9 cellular contexts compared by ENCODE assay signal in the genomic region with DNA sequence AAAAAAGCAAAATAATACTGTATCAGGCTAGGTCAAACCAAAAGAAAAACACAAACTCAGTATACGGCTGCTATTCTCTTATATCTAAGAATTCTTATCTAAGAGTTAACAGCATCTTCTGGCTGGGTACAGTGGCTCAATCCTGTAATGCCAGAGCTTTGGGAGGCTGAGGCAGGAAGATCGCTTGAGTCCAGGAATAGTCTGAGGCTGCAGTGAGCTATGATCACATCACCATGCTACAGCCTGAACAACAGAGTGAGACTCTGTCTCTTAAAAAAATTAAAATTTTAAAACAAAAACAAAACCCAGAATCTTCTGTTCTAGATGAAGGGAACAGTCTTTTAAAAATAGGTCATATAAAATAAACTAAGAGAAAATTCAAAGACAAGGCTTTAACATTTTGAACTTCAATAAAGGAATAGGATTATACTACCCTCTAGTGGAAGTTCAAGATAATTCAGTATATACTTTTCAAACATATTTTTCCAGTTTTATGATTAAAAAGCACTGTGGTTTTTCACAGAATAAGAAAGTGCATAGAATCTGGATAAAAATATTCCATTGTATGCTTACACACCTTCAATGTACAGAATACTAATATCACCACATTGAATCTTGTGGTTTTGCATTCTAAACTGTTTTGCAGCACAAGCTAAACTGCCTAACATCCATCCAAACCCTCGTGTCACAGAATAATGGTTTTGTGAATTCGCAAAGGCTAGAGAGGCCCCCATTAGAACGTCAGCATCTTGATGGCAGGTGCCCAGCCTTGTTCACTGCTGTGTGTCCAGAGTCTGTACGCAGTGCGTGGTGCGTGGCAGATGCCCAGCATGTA. TPM values are rescaled to one million over a fixed set of nuclear protein-coding genes. Genes with fewer than 3 reads are reported as not detected.
DNase-seq lines count a peak whose midpoint lies in the region; FAIRE-seq and TF ChIP-seq lines count a peak whose summit lies in the region.
"Had no signal": no experiment of that assay in that cellular context is flagged by ENCODE, and none has a peak within 500 bp of the region (broad histone marks: within the 10 kb centered on the region; RNA-seq: fewer than 3 reads in every experiment).

No MANE protein-coding gene starts in this region.

- H3K4me2 ChIP-seq in GM23248 (ENCODE audit: unreplicated experiment) = no peak overlapping the region

- H3K9ac ChIP-seq in GM23248 = no peak overlapping the region

- H3K27ac ChIP-seq in GM23248 (no peak overlapping the region), Peyer's patch (no peak overlapping the region)

- no peaks in the 10 kb centered on the region for H3K36me3 ChIP-seq in GM23248 (ENCODE audit: low read depth)
- H3K36me3 ChIP-seq in Peyer's patch = peaks cover 0 to 11% (median 0%) of the 10 kb centered on the region in 3 donors

- WGBS in GM23248 (ENCODE audit: low coverage in 1 of 2, low lambda C conversion rate in 2 of 2, missing lambda C conversion rate in 2 of 2), 2 experiments = 66 to 76% methylated on average over 8 of the region's 8 CpGs

- no peak overlapping the region for H3K27ac Mint-ChIP-seq in progenitor cell of endocrine pancreas
- H3K27ac Mint-ChIP-seq: activated naive CD4-positive, alpha-beta T cell treated with anti-CD3 and anti-CD28 coated beads, Interleukin-2, amount 50 U/mL, for 72 hours had no signal

- FAIRE-seq in A204.1 (lab: Jason Lieb, UNC) = peak; percentile 98

- H4K20me1 ChIP-seq in GM23248 (ENCODE audit: insufficient read depth) = no peaks in the 10 kb centered on the region

- no peaks in the 10 kb centered on the region for H3K9me3 Mint-ChIP-seq in progenitor cell of endocrine pancreas (ENCODE audit: low read depth)
- H3K9me3 Mint-ChIP-seq: activated naive CD4-positive, alpha-beta T cell treated with anti-CD3 and anti-CD28 coated beads, Interleukin-2, amount 50 U/mL, for 72 hours had no signal

- H2AFZ ChIP-seq in GM23248 = no peak overlapping the region; the same call in 1 of the 2 replicates

- H3K9me2 ChIP-seq in GM23248 (ENCODE audit: insufficient read depth) = no peaks in the 10 kb centered on the region

- in situ Hi-C loops in GM23248 (cut with MboI) = no loop called here

- H3K36me3 Mint-ChIP-seq in progenitor cell of endocrine pancreas (ENCODE audit: insufficient read depth) = no peaks in the 10 kb centered on the region

- peaks cover 12% of the 10 kb centered on the region for H3F3A ChIP-seq in GM23248 (ENCODE audit: insufficient read depth)

- H3K27me3 Mint-ChIP-seq in progenitor cell of endocrine pancreas = no peaks in the 10 kb centered on the region

- DNase-seq in GM23248 (peak; percentile 53), Peyer's patch (no peak), epithelial cell of esophagus (ENCODE audit: low read depth) (peak; percentile 23), progenitor cell of endocrine pancreas (ENCODE audit: low spot score, unreplicated experiment) (no peak), A172 (ENCODE audit: low spot score) (no peak), mesenteric fat pad (ENCODE audit: low spot score) (no peak), glomerular visceral epithelial cell (ENCODE audit: extremely low spot score) (no peak)

- peaks cover 35% of the 10 kb centered on the region for H3K4me1 ChIP-seq in GM23248 (ENCODE audit: insufficient read depth)
- H3K4me1 ChIP-seq in Peyer's patch = peaks cover 0 to 8% (median 0%) of the 10 kb centered on the region in 4 donors

- H3K4me3 ChIP-seq in GM23248 = no peak overlapping the region
- no peak overlapping the region for H3K4me3 ChIP-seq in Peyer's patch
- no peak overlapping the region for H3K4me3 ChIP-seq in epithelial cell of esophagus (ENCODE audit: low read length)

- TF ChIP-seq POLR2A in Peyer's patch (IDR thresholded peaks at IDR 0.05) = no peak

- H3K4me3 Mint-ChIP-seq in progenitor cell of endocrine pancreas (ENCODE audit: low read depth) = no peak overlapping the region

- no peaks in the 10 kb centered on the region for H3K9me3 ChIP-seq in GM23248 (ENCODE audit: low read depth)
- H3K9me3 ChIP-seq in Peyer's patch = no peaks in the 10 kb centered on the region

- TF ChIP-seq CTCF in Peyer's patch (IDR thresholded peaks at IDR 0.05) (peak; percentile 33 to 70 (median 62)), epithelial cell of esophagus (IDR thresholded peaks at IDR 0.05; ENCODE audit: insufficient read depth, low read depth, low read length, missing control alignments) (peak; percentile 7), progenitor cell of endocrine pancreas (IDR thresholded peaks at IDR 0.05; ENCODE audit: unreplicated experiment) (peak; percentile 79)

- peaks cover 22% of the 10 kb centered on the region; the same call in 1 of the 2 replicates for H3K79me2 ChIP-seq in GM23248 (ENCODE audit: insufficient read depth)

- H3K27me3 ChIP-seq in GM23248 (replicated peaks; ENCODE audit: insufficient read depth) (no peaks in the 10 kb centered on the region), Peyer's patch (no peaks in the 10 kb centered on the region)

- peaks cover 10% of the 10 kb centered on the region for H3K4me1 Mint-ChIP-seq in progenitor cell of endocrine pancreas (ENCODE audit: low read depth)

RNA-seq across cellular contexts. Expression of gene DTNBP1, which starts 39.3 kb away (rescaled TPM):
- total RNA-seq in GM23248 (2014; rRNA removed; shearing (Covaris generic)) = 0.32 and 3.9 TPM in 2 replicates
- 15.8 and 18.1 TPM in 2 replicates for polyA plus RNA-seq in GM23248 (2016; fragmentation: Nextera tagmentation; extraction: Ambion mirVana)
- total RNA-seq in Peyer's patch = 10 to 100 TPM; 12.8 to 58.6 (median 26.2) TPM
- total RNA-seq in progenitor cell of endocrine pancreas = 17.7 and 18.7 TPM in 2 replicates
- total RNA-seq in A172 (2014; rRNA removed; shearing (Covaris generic)) = 1.6 and 12.4 TPM in 2 replicates
- total RNA-seq in mesenteric fat pad = 21.9 TPM

Comparison
In these comparisons a context has a peak if more than half of its experiments do, and no peak if none do; other contexts are left out.
1. DNase-seq: peak in GM23248 (single experiment) and epithelial cell of esophagus (single experiment); none in Peyer's patch (0 of 3), progenitor cell of endocrine pancreas (single experiment), A172 (single experiment), mesenteric fat pad (single experiment) and glomerular visceral epithelial cell (single experiment).
2. CTCF ChIP-seq: peak in every context shown above with its lines; median percentile 79 in progenitor cell of endocrine pancreas; 62 in Peyer's patch; 7 in epithelial cell of esophagus.